Comparison of ENCODE assay signal across 1 cellular context in genomic region chr1:156253634-156254033, GRCh38.
TF ChIP-seq lines count a peak whose summit lies in the region.

No MANE protein-coding gene starts in this region.

TF ChIP-seq in GM23338, 12 proteins besides CTCF, POLR2A, EP300 and RAD21:
- no peak for TF ChIP-seq ZNF462 (CRISPR knock-in tag; IDR thresholded peaks at IDR 0.05)
- TF ChIP-seq NANOG (IDR thresholded peaks at IDR 0.05; ENCODE audit: borderline replicate concordance), result no peak
- TF ChIP-seq ZNF331 (CRISPR knock-in tag; IDR thresholded peaks at IDR 0.05; ENCODE audit: low read depth), result no peak
- TF ChIP-seq ZNF114 (CRISPR knock-in tag; IDR thresholded peaks at IDR 0.05), result no peak
- TF ChIP-seq REST (IDR thresholded peaks at IDR 0.05; ENCODE audit: unreplicated experiment), result no peak
